In genomic region chr15:90545095-90545494, GRCh38 we compare ENCODE assay signal across 15 cellular contexts. TPM values are rescaled to one million over a fixed set of nuclear protein-coding genes. Genes with fewer than 3 reads are reported as not detected.
DNase-seq lines count a peak whose midpoint lies in the region; ATAC-seq and TF ChIP-seq lines count a peak whose summit lies in the region.
"Had no signal": no experiment of that assay in that cellular context is flagged by ENCODE, and none has a peak within 500 bp of the region (broad histone marks: within the 10 kb centered on the region; RNA-seq: fewer than 3 reads in every experiment).

No MANE protein-coding gene starts in this region.

- no peak overlapping the region for H3K4me3 ChIP-seq in heart right ventricle
- H3K4me3 ChIP-seq: body of pancreas, thoracic aorta had no signal

- H3K9me3 ChIP-seq in heart right ventricle: no peaks in the 10 kb centered on the region
- H3K9me3 ChIP-seq: body of pancreas, thoracic aorta had no signal

- no peaks in the 10 kb centered on the region for H3K27me3 ChIP-seq in heart right ventricle
- H3K27me3 ChIP-seq: body of pancreas had no signal

- H3K4me1 ChIP-seq in heart right ventricle: peaks cover 0 to 20% (median 10%) of the 10 kb centered on the region in 9 donors

- no peak overlapping the region for H3K4me3 Mint-ChIP-seq in activated naive CD4-positive, alpha-beta T cell treated with anti-CD3 and anti-CD28 coated beads, Interleukin-2, amount 10 ng/mL, durations not matched to agents 7 days and 5 days
- H3K4me3 Mint-ChIP-seq in HFFc6: no peak overlapping the region
- no peak overlapping the region for H3K4me3 Mint-ChIP-seq in activated T-helper 2 cell treated with anti-CD3 and anti-CD28 coated beads, Interferon-gamma antibody, Interleukin-2, Interleukin-4, amounts not matched to agents 10 μg/mL and 5 μg/mL and 100 μg/mL, durations not matched to agents 14 hours and 24 hours and 36 hours (ENCODE audit: low read depth)
- peak overlapping the region in 1 of 10 donors; percentile 34 for H3K4me3 Mint-ChIP-seq in naive thymus-derived CD8-positive, alpha-beta T cell

- POLR2A ChIA-PET in naive thymus-derived CD8-positive, alpha-beta T cell (lab: Charles Lee): no interaction called here

- peak; percentile 21 to 27 for ATAC-seq in naive thymus-derived CD8-positive, alpha-beta T cell
- ATAC-seq in GM19035 (IDR thresholded peaks at IDR 0.05; ENCODE audit: unreplicated experiment) (no peak), HG02798 (IDR thresholded peaks at IDR 0.05; ENCODE audit: poor library complexity, unreplicated experiment) (no peak), heart right ventricle (no peak)
- ATAC-seq: body of pancreas, left ventricle myocardium superior had no signal

- intact Hi-C loops in activated T-helper 2 cell treated with anti-CD3 and anti-CD28 coated beads, Interferon-gamma antibody, Interleukin-2, Interleukin-4, amounts not matched to agents 10 μg/mL and 5 μg/mL and 100 μg/mL, durations not matched to agents 14 hours and 24 hours and 36 hours (cut with micrococcal nuclease): no loop called here
- intact Hi-C loops in heart right ventricle (cut with DNase I): no loop called here

- peaks cover 0 to 73% (median 7%) of the 10 kb centered on the region in 9 donors for H3K36me3 ChIP-seq in heart right ventricle

- peaks cover 70% of the 10 kb centered on the region for H3K4me1 Mint-ChIP-seq in activated naive CD4-positive, alpha-beta T cell treated with anti-CD3 and anti-CD28 coated beads, Interleukin-2, amount 10 ng/mL, durations not matched to agents 7 days and 5 days
- H3K4me1 Mint-ChIP-seq in HFFc6 (ENCODE audit: low read depth): no peaks in the 10 kb centered on the region
- peaks cover 46% of the 10 kb centered on the region for H3K4me1 Mint-ChIP-seq in activated T-helper 2 cell treated with anti-CD3 and anti-CD28 coated beads, Interferon-gamma antibody, Interleukin-2, Interleukin-4, amounts not matched to agents 10 μg/mL and 5 μg/mL and 100 μg/mL, durations not matched to agents 14 hours and 24 hours and 36 hours (ENCODE audit: low read depth)
- H3K4me1 Mint-ChIP-seq in naive thymus-derived CD8-positive, alpha-beta T cell: peaks cover 20 to 64% (median 61%) of the 10 kb centered on the region in 4 donors

- H3K9me3 Mint-ChIP-seq in activated naive CD4-positive, alpha-beta T cell treated with anti-CD3 and anti-CD28 coated beads, Interleukin-2, amount 10 ng/mL, durations not matched to agents 7 days and 5 days: no peaks in the 10 kb centered on the region
- no peaks in the 10 kb centered on the region for H3K9me3 Mint-ChIP-seq in HFFc6
- no peaks in the 10 kb centered on the region for H3K9me3 Mint-ChIP-seq in activated T-helper 2 cell treated with anti-CD3 and anti-CD28 coated beads, Interferon-gamma antibody, Interleukin-2, Interleukin-4, amounts not matched to agents 10 μg/mL and 5 μg/mL and 100 μg/mL, durations not matched to agents 14 hours and 24 hours and 36 hours
- no peaks in the 10 kb centered on the region for H3K9me3 Mint-ChIP-seq in naive thymus-derived CD8-positive, alpha-beta T cell
- H3K9me3 Mint-ChIP-seq: naive B cell had no signal

- H3K27ac Mint-ChIP-seq in activated naive CD4-positive, alpha-beta T cell treated with anti-CD3 and anti-CD28 coated beads, Interleukin-2, amount 10 ng/mL, durations not matched to agents 7 days and 5 days: peak overlapping the region; percentile 52
- H3K27ac Mint-ChIP-seq in HFFc6: 0 out of 2 replicates have a peak overlapping the region, but pooled peaks have one; percentile 20
- H3K27ac Mint-ChIP-seq in activated T-helper 2 cell treated with anti-CD3 and anti-CD28 coated beads, Interferon-gamma antibody, Interleukin-2, Interleukin-4, amounts not matched to agents 10 μg/mL and 5 μg/mL and 100 μg/mL, durations not matched to agents 14 hours and 24 hours and 36 hours: peak overlapping the region; percentile 18
- H3K27ac Mint-ChIP-seq in naive thymus-derived CD8-positive, alpha-beta T cell: peak overlapping the region in 8 of 10 donors; percentile 0 to 68 (median 38)

- WGBS in heart right ventricle, 2 donors: 91 to 92% methylated on average over 7 of the region's 7 CpGs

- no peaks in the 10 kb centered on the region for H3K27me3 Mint-ChIP-seq in activated naive CD4-positive, alpha-beta T cell treated with anti-CD3 and anti-CD28 coated beads, Interleukin-2, amount 10 ng/mL, durations not matched to agents 7 days and 5 days
- H3K27me3 Mint-ChIP-seq in HFFc6 (ENCODE audit: insufficient read depth): no peaks in the 10 kb centered on the region
- H3K27me3 Mint-ChIP-seq in activated T-helper 2 cell treated with anti-CD3 and anti-CD28 coated beads, Interferon-gamma antibody, Interleukin-2, Interleukin-4, amounts not matched to agents 10 μg/mL and 5 μg/mL and 100 μg/mL, durations not matched to agents 14 hours and 24 hours and 36 hours (ENCODE audit: low read depth): no peaks in the 10 kb centered on the region
- no peaks in the 10 kb centered on the region for H3K27me3 Mint-ChIP-seq in naive thymus-derived CD8-positive, alpha-beta T cell
- H3K27me3 Mint-ChIP-seq: naive B cell had no signal

- H3K36me3 Mint-ChIP-seq in activated naive CD4-positive, alpha-beta T cell treated with anti-CD3 and anti-CD28 coated beads, Interleukin-2, amount 10 ng/mL, durations not matched to agents 7 days and 5 days: peaks cover 62% of the 10 kb centered on the region
- peaks cover 17% of the 10 kb centered on the region for H3K36me3 Mint-ChIP-seq in HFFc6 (ENCODE audit: low read depth)
- peaks cover 70% of the 10 kb centered on the region for H3K36me3 Mint-ChIP-seq in activated T-helper 2 cell treated with anti-CD3 and anti-CD28 coated beads, Interferon-gamma antibody, Interleukin-2, Interleukin-4, amounts not matched to agents 10 μg/mL and 5 μg/mL and 100 μg/mL, durations not matched to agents 14 hours and 24 hours and 36 hours (ENCODE audit: low read depth)
- peaks cover 0 to 53% (median 7%) of the 10 kb centered on the region in 3 donors for H3K36me3 Mint-ChIP-seq in naive thymus-derived CD8-positive, alpha-beta T cell

- CTCF ChIA-PET in activated naive CD4-positive, alpha-beta T cell treated with anti-CD3 and anti-CD28 coated beads, Interleukin-2, amount 10 ng/mL, durations not matched to agents 7 days and 5 days (lab: Charles Lee): interaction anchor here (1.8 kb wide), 1 partner anchor 12 kb away, joined by 4 read pairs; no protein-coding TSS in a partner anchor

- TF ChIP-seq CTCF in HFFc6 (IDR thresholded peaks at IDR 0.05): no peak; the same call in 1 of the 2 replicates
- no peak for TF ChIP-seq CTCF in heart right ventricle (IDR thresholded peaks at IDR 0.05)

- DNase-seq in activated naive CD4-positive, alpha-beta T cell treated with anti-CD3 and anti-CD28 coated beads, Interleukin-2, amount 10 ng/mL, durations not matched to agents 7 days and 5 days: no peak
- no peak for DNase-seq in activated naive CD4-positive, alpha-beta T cell (lab: John Stamatoyannopoulos, UW)
- DNase-seq in HFFc6: no peak
- DNase-seq in activated T-helper 2 cell treated with anti-CD3 and anti-CD28 coated beads, Interferon-gamma antibody, Interleukin-2, Interleukin-4, amounts not matched to agents 10 μg/mL and 5 μg/mL and 100 μg/mL, durations not matched to agents 14 hours and 24 hours and 36 hours (ENCODE audit: low spot score): no peak
- no peak for DNase-seq in naive thymus-derived CD8-positive, alpha-beta T cell
- no peak for DNase-seq in heart right ventricle
- DNase-seq: body of pancreas, DMS153, left ventricle myocardium superior, naive B cell, NCI-H1436, NCI-H345 had no signal

- H3K27ac ChIP-seq in heart right ventricle: no peak overlapping the region
- H3K27ac ChIP-seq: body of pancreas, thoracic aorta had no signal

RNA-seq across cellular contexts. Expression of gene CRTC3, which starts 15.4 kb away (rescaled TPM):
- 10 to 100 TPM; 21.5 to 24.3 (median 23.5) TPM for total RNA-seq in HFFc6 (2021; fragmentation: NEBNext Ultra II Directional; extraction: Animal tissue kit (Norgen Biotek cat#: 25700))
- total RNA-seq in activated T-helper 2 cell treated with anti-CD3 and anti-CD28 coated beads, Interferon-gamma antibody, Interleukin-2, Interleukin-4, amounts not matched to agents 10 μg/mL and 5 μg/mL and 100 μg/mL, durations not matched to agents 14 hours and 24 hours and 36 hours: 59.7 and 61.8 TPM in 2 replicates
- 100 to 1,000 TPM; 102 to 110 TPM for total RNA-seq in naive thymus-derived CD8-positive, alpha-beta T cell
- polyA plus RNA-seq in naive thymus-derived CD8-positive, alpha-beta T cell: 10 to 100 TPM; 21.9 to 51.1 (median 33.5) TPM
- total RNA-seq in heart right ventricle: 10 to 100 TPM; 25.1 to 34.9 (median 29.4) TPM
- 10 to 100 TPM; 11.5 to 12.8 TPM for polyA plus RNA-seq in heart right ventricle

Comparison
In these comparisons a context has a peak if more than half of its experiments do, and no peak if none do; other contexts are left out.
1. ATAC-seq: peak in naive thymus-derived CD8-positive, alpha-beta T cell (2 of 2); none in GM19035 (single experiment), HG02798 (single experiment) and heart right ventricle (0 of 8).
2. Peak in every context shown above with its lines, with median percentiles within 50 percentile points of each other: H3K27ac Mint-ChIP-seq.